In genomic region chr2:1749750-1750149, GRCh38 we compare ENCODE assay signal across 18 cellular contexts. TPM values are rescaled to one million over a fixed set of nuclear protein-coding genes. Genes with fewer than 3 reads are reported as not detected.
A peak's percentile ranks its signal among the peaks of the same experiment; 100 is the strongest.
DNase-seq lines count a peak whose midpoint lies in the region; ATAC-seq and TF ChIP-seq lines count a peak whose summit lies in the region.
"Had no signal": no experiment of that assay in that cellular context is flagged by ENCODE, and none has a peak within 500 bp of the region (broad histone marks: within the 10 kb centered on the region; RNA-seq: fewer than 3 reads in every experiment).

No MANE protein-coding gene starts in this region.

- no peaks in the 10 kb centered on the region for H3K9me3 Mint-ChIP-seq in osteocyte (ENCODE audit: unreplicated experiment)

- H3K9me3 ChIP-seq in right atrium auricular region (no peaks in the 10 kb centered on the region), uterus (no peaks in the 10 kb centered on the region)
- H3K9me3 ChIP-seq: A549 had no signal

- no peak for TF ChIP-seq POLR2A in uterus (IDR thresholded peaks at IDR 0.05)

- no peaks in the 10 kb centered on the region for H3K36me3 Mint-ChIP-seq in osteocyte (ENCODE audit: unreplicated experiment)
- H3K36me3 Mint-ChIP-seq: CD8-positive, alpha-beta memory T cell had no signal

- ATAC-seq in Right ventricle myocardium superior (ENCODE audit: poor library complexity), result no peak
- ATAC-seq: A549, GM23338 had no signal

- intact Hi-C loops in Right ventricle myocardium superior (cut with DNase I), result loop anchor here (5.0 to 10.0 kb wide), 2 partner anchors 75 to 157 kb away; no protein-coding TSS in a partner anchor
- intact Hi-C loops in uterus (cut with DNase I; ENCODE audit: low total_unique reads), result loop anchor here (10.0 kb wide), 3 partner anchors 65 to 155 kb away; no protein-coding TSS in a partner anchor

- H3K36me3 ChIP-seq in right atrium auricular region, result no peaks in the 10 kb centered on the region
- no peaks in the 10 kb centered on the region for H3K36me3 ChIP-seq in uterus

- CTCF ChIA-PET in HEK293T (lab: Yijun Ruan, JAX), result no interaction called here

- peaks cover 0 to 11% of the 10 kb centered on the region in 2 donors for H3K4me1 ChIP-seq in right atrium auricular region
- peaks cover 0 to 5% of the 10 kb centered on the region in 2 donors for H3K4me1 ChIP-seq in uterus
- H3K4me1 ChIP-seq: A549 had no signal

- H3K27ac Mint-ChIP-seq in osteocyte (ENCODE audit: unreplicated experiment), result no peak overlapping the region
- H3K27ac Mint-ChIP-seq: GM23338 had no signal

- H3K4me1 Mint-ChIP-seq in osteocyte (ENCODE audit: unreplicated experiment), result peaks cover 10% of the 10 kb centered on the region

- H3K27ac ChIP-seq in right atrium auricular region (no peak overlapping the region), uterus (no peak overlapping the region)
- H3K27ac ChIP-seq: A549; BLaER1 treated with 17β-estradiol and CSF1 and Interleukin-3, amounts not matched to agents 10 nM and 100 nM had no signal

- H3K4me3 ChIP-seq in right atrium auricular region (no peak overlapping the region), uterus (no peak overlapping the region)
- H3K4me3 ChIP-seq: A549; BLaER1 treated with 17β-estradiol and CSF1 and Interleukin-3, amounts not matched to agents 10 nM and 100 nM; GM23338 had no signal

- no peak overlapping the region for H3K4me3 Mint-ChIP-seq in osteocyte (ENCODE audit: unreplicated experiment)
- H3K4me3 Mint-ChIP-seq: CD8-positive, alpha-beta memory T cell; GM23338 had no signal

- no peaks in the 10 kb centered on the region for H3K27me3 ChIP-seq in right atrium auricular region
- H3K27me3 ChIP-seq in uterus, result no peaks in the 10 kb centered on the region
- H3K27me3 ChIP-seq: BLaER1 treated with 17β-estradiol and CSF1 and Interleukin-3, amounts not matched to agents 10 nM and 100 nM had no signal

- TF ChIP-seq CTCF in right atrium auricular region (IDR thresholded peaks at IDR 0.05) (no peak), osteocyte (IDR thresholded peaks at IDR 0.05) (no peak), uterus (IDR thresholded peaks at IDR 0.05) (no peak)

- DNase-seq in right atrium auricular region (ENCODE audit: low spot score) (peak; percentile 48), Right ventricle myocardium superior (no peak), islet precursor cell (peak; percentile 44), osteocyte (ENCODE audit: extremely low spot score, unreplicated experiment) (peak; percentile 75), uterus (no peak), HEK293T (ENCODE audit: extremely low spot score) (no peak), H4 (ENCODE audit: low spot score) (no peak)
- DNase-seq in effector CD8-positive, alpha-beta T cell (lab: John Stamatoyannopoulos, UW), result no peak
- DNase-seq: CD8-positive, alpha-beta memory T cell; DMS79; NCI-H1105 treated with DMSO at 0.1 percent for 48 hours; NCI-H187 treated with DMSO at 0.1 percent for 48 hours; NK-92 treated with Interleukin-12 subunit alpha and Interleukin-12 subunit beta, amount 100 ng/mL, for 24 hours; OCI-M1; RPMI8226 had no signal

- H3K27me3 Mint-ChIP-seq in osteocyte (ENCODE audit: unreplicated experiment), result peaks cover 3% of the 10 kb centered on the region

- POLR2A ChIA-PET in HEK293T (lab: Yijun Ruan, JAX), result no interaction called here

TF ChIP-seq in HEK293T, 16 proteins besides CTCF, POLR2A, EP300 and RAD21:
- no peak for TF ChIP-seq CTBP1 (IDR thresholded peaks at IDR 0.05; ENCODE audit: borderline replicate concordance)
- no peak for TF ChIP-seq SP1 (IDR thresholded peaks at IDR 0.05)
- TF ChIP-seq FOXK2 (IDR thresholded peaks at IDR 0.05), result no peak
- no peak for TF ChIP-seq L3MBTL2 (conservative IDR thresholded peaks at IDR 0.05)
TF ChIP-seq in HEK293T: peak in this region for 0.

RNA-seq across cellular contexts. Expression of gene PXDN, which starts 5.4 kb away (rescaled TPM):
- total RNA-seq in right atrium auricular region (10 to 100 TPM; 25.4 to 26.9 TPM), Right ventricle myocardium superior (15.6 TPM), osteocyte (459 and 488 TPM in 2 replicates), uterus (100 to 1,000 TPM in 1 of 4 donors, 10 to 100 TPM in 3; 26.6 to 254 (median 59.8) TPM)
- total RNA-seq in H4 (2014; rRNA removed; shearing (Covaris generic)), result 147 and 171 TPM in 2 replicates

Comparison
In these comparisons a context has a peak if more than half of its experiments do, and no peak if none do; other contexts are left out.
1. DNase-seq: peak in right atrium auricular region (single experiment), islet precursor cell (single experiment) and osteocyte (single experiment); none in Right ventricle myocardium superior (single experiment), effector CD8-positive, alpha-beta T cell (single experiment), uterus (0 of 2), HEK293T (single experiment) and H4 (single experiment).